In the genomic region with DNA sequence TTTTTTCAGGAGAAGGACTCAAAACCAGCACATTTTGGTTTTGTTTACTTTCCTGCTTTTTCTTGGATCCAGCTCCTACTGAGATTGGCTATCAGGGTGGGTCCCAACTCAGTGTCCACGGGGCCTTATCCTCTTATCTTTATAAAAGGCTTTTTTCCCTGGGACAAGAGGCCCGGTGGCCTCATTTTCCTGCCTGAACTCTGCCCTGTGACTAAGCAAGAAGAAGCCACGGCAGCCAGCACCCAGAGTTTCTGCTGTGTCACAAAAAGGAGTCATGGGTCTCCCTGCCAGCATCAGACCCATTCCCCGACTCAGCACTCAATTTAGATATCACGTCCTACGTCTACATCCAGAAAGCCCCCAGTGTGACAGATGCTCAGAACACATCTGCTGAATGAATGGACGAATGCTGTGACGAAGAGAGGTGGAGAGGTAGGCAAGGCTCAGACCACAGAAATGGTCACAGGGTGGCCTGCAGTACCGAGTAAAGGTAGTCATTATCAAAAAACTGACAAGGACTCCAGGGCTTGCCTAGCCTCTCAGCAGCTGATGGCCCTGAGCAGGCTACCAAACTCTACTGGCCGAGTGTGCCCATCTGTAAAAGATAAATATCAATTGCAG, we compare ENCODE assay signal across 10 cellular contexts. TPM values are rescaled to one million over a fixed set of nuclear protein-coding genes. Genes with fewer than 3 reads are reported as not detected.
DNase-seq lines count a peak whose midpoint lies in the region; ATAC-seq and TF ChIP-seq lines count a peak whose summit lies in the region.
"Had no signal": no experiment of that assay in that cellular context is flagged by ENCODE, and none has a peak within 500 bp of the region (broad histone marks: within the 10 kb centered on the region; RNA-seq: fewer than 3 reads in every experiment).

No MANE protein-coding gene starts in this region.

- DNase-seq in HT1080 (ENCODE audit: low read depth), result peak; percentile 55
- peak; percentile 55 for DNase-seq in amniotic epithelial cell (ENCODE audit: low read depth)
- peak; percentile 75 for DNase-seq in hepatic stellate cell (ENCODE audit: low spot score)
- DNase-seq in thoracic aorta (ENCODE audit: low spot score), result no peak
- DNase-seq in C1 segment of cervical spinal cord (lab: John Stamatoyannopoulos, UW), result no peak
- DNase-seq: activated CD4-positive, CD25-positive, alpha-beta regulatory T cell; amygdala; hippocampal formation had no signal

- H3K9me3 ChIP-seq in thoracic aorta, result no peaks in the 10 kb centered on the region

- no peaks in the 10 kb centered on the region for H3K27me3 ChIP-seq in thoracic aorta (replicated peaks; ENCODE audit: insufficient read depth)

- H3K4me1 ChIP-seq in thoracic aorta (ENCODE audit: control insufficient read depth in 1 of 2, low read depth in 2 of 2), result peaks cover 5 to 56% of the 10 kb centered on the region in 2 donors

- H3K4me3 ChIP-seq in thoracic aorta, result no peak overlapping the region

- TF ChIP-seq CTCF in thoracic aorta (IDR thresholded peaks at IDR 0.05), result no peak

- H3K36me3 ChIP-seq in thoracic aorta, result no peaks in the 10 kb centered on the region

- H3K27ac ChIP-seq in thoracic aorta, result no peak overlapping the region

- ATAC-seq in thoracic aorta (ENCODE audit: insufficient number of reproducible peaks, low FRiP score, low read depth), result peak; percentile 60
- no peak for ATAC-seq in GM19455 (IDR thresholded peaks at IDR 0.05; ENCODE audit: unreplicated experiment)
- no peak for ATAC-seq in HG02852 (IDR thresholded peaks at IDR 0.05; ENCODE audit: unreplicated experiment)

RNA-seq across cellular contexts. Expression of a gene that starts 16.7 kb away (rescaled TPM):
- total RNA-seq in HT1080 (2014; rRNA removed; shearing (Covaris generic)), result 22.3 and 28.4 TPM in 2 replicates
- polyA plus RNA-seq in HT1080 (2015; cell fraction: cytosol; rRNA removed), result 19.1 and 21.6 TPM in 2 replicates
- 46.1 and 50.0 TPM in 2 replicates for polyA plus RNA-seq in HT1080 (2015; cell fraction: nucleus; rRNA removed)
- 10 to 100 TPM; 36.4 to 79.6 TPM for total RNA-seq in thoracic aorta

Comparison
In these comparisons a context has a peak if more than half of its experiments do, and no peak if none do; other contexts are left out.
1. DNase-seq: peak in HT1080 (single experiment), amniotic epithelial cell (single experiment) and hepatic stellate cell (single experiment); none in thoracic aorta (single experiment) and C1 segment of cervical spinal cord (0 of 14).